In the genomic region with DNA sequence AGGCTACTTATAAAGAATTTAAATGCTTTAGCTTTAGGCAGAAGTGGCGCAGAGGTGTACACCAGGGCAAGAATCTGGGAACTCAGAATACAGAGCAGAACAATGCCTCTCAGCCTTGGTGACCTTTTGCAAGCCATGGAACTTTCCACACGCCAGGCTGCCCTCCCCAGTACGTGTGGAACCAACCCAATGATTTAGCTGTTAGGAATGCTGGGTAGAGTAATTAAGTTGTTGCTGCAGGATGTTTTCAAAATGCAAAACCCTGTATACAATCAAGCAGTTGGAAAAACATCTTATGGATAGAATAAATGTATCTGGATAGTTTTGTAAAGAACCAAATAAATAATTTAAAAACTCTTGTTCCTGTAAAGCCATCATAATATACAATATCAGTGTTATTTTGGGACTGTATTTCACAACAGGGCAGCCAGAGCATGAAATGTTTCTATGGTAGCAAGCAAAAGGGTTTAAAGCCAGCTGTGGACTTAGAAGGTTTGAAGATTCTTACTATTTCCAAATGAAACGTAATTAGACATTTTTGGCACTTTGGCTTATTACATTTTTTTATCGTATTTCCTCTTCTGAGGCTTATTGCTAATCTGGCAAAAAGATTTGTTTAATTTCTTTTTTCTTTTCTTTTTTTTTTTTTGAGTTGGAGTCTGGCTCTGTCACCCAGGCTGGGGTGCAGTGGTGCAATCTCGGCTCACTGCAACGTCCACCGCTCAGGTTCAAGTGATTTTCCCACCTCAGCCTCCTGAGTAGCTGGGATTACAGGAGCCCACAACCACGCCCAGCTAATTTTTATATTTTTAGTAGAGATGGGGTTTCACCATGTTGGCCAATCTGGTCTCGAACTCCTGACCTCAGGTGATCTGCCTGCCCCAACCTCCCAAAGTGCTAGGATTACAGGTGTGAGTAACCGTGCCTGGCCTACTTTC, we compare ENCODE assay signal across 10 cellular contexts. TPM values are rescaled to one million over a fixed set of nuclear protein-coding genes. Genes with fewer than 3 reads are reported as not detected.
DNase-seq lines count a peak whose midpoint lies in the region; ATAC-seq, FAIRE-seq and TF ChIP-seq lines count a peak whose summit lies in the region.
"Had no signal": no experiment of that assay in that cellular context is flagged by ENCODE, and none has a peak within 500 bp of the region (broad histone marks: within the 10 kb centered on the region; RNA-seq: fewer than 3 reads in every experiment).

No MANE protein-coding gene starts in this region.

- H3K9me3 ChIP-seq in A549 (no peaks in the 10 kb centered on the region), Panc1 (ENCODE audit: control insufficient read depth, insufficient read depth, low read depth, low read length) (no peaks in the 10 kb centered on the region), muscle layer of duodenum (ENCODE audit: control insufficient read depth in 1 of 2, low read length in 2 of 2) (no peaks in the 10 kb centered on the region)

- TF ChIP-seq CTCF in A549 (IDR thresholded peaks at IDR 0.05) (no peak), Panc1 (IDR thresholded peaks at IDR 0.05) (no peak), fibroblast of mammary gland (conservative IDR thresholded peaks at IDR 0.05; ENCODE audit: control insufficient read depth, insufficient read depth, low read depth, low read length) (no peak), GM20000 (IDR thresholded peaks at IDR 0.05; ENCODE audit: extremely low read depth, missing control alignments) (no peak)

- CTCF ChIA-PET in A549 (lab: Yijun Ruan, JAX) (interaction anchor here (0.5 to 0.6 kb wide), 3 partner anchors 9 to 17 kb away, joined by 3 to 5 read pairs (median 3); no protein-coding TSS in a partner anchor), Panc1 (lab: Charles Lee) (no interaction called here)

- no peaks in the 10 kb centered on the region for H3K27me3 Mint-ChIP-seq in stimulated activated memory B cell treated with anti-CD40 and anti-IgM and Interleukin-4, amounts not matched to agents 10 μg/mL and 1 μg/mL and 100 μg/mL, for 72 hours

- no peaks in the 10 kb centered on the region for H3K9me3 Mint-ChIP-seq in stimulated activated memory B cell treated with anti-CD40 and anti-IgM and Interleukin-4, amounts not matched to agents 10 μg/mL and 1 μg/mL and 100 μg/mL, for 72 hours
- H3K9me3 Mint-ChIP-seq: activated naive CD8-positive, alpha-beta T cell treated with anti-CD3 and anti-CD28 coated beads, Interleukin-2, amount 50 U/mL, for 24 hours had no signal

- DNase-seq in A549 (ENCODE audit: low read depth in 1 of 2, low spot score in 1 of 2) (peak; percentile 64 to 82), Panc1 (ENCODE audit: low read depth, low spot score) (peak; percentile 17), fibroblast of mammary gland (ENCODE audit: low read depth) (peak; percentile 63), GM20000 (ENCODE audit: low spot score) (no peak)
- no peak for DNase-seq in activated CD4-positive, alpha-beta T cell treated with anti-CD3 and anti-CD28 coated beads for 48 hours
- DNase-seq: activated naive CD8-positive, alpha-beta T cell treated with anti-CD3 and anti-CD28 coated beads, Interleukin-2, amount 50 U/mL, for 24 hours; stimulated activated CD4-positive, alpha-beta T cell treated with anti-CD3 and anti-CD28 coated beads, Interleukin-2, amount 100 ng/mL, for 48 hours had no signal

- no peak for TF ChIP-seq RAD21 in A549 (conservative IDR thresholded peaks at IDR 0.05 in 1 of 2, IDR thresholded peaks at IDR 0.05 in 1 of 2)

- intact Hi-C loops in Panc1 (cut with micrococcal nuclease; ENCODE audit: unreplicated experiment), result no loop called here

- peak; percentile 93 to 96 for ATAC-seq in A549
- ATAC-seq in Panc1, result peak; percentile 98
- ATAC-seq in GM18505 (IDR thresholded peaks at IDR 0.05; ENCODE audit: unreplicated experiment), result no peak
- no peak for ATAC-seq in stimulated activated memory B cell treated with anti-CD40 and anti-IgM and Interleukin-4, amounts not matched to agents 10 μg/mL and 1 μg/mL and 100 μg/mL, for 72 hours
- ATAC-seq: activated naive CD8-positive, alpha-beta T cell treated with anti-CD3 and anti-CD28 coated beads, Interleukin-2, amount 50 U/mL, for 24 hours had no signal

- no peak overlapping the region for H3K4me3 Mint-ChIP-seq in stimulated activated memory B cell treated with anti-CD40 and anti-IgM and Interleukin-4, amounts not matched to agents 10 μg/mL and 1 μg/mL and 100 μg/mL, for 72 hours
- H3K4me3 Mint-ChIP-seq: activated naive CD8-positive, alpha-beta T cell treated with anti-CD3 and anti-CD28 coated beads, Interleukin-2, amount 50 U/mL, for 24 hours had no signal

- WGBS in A549 (ENCODE audit: missing lambda C conversion rate), result 64% methylated on average over 11 of the region's 11 CpGs

- peak; percentile 7 for FAIRE-seq in A549 (lab: Jason Lieb, UNC)

- H3K4me1 ChIP-seq in A549 (peaks cover 34% of the 10 kb centered on the region), Panc1 (ENCODE audit: control insufficient read depth, insufficient read depth, low read length) (peaks cover 9% of the 10 kb centered on the region), muscle layer of duodenum (ENCODE audit: control insufficient read depth in 1 of 2, insufficient read depth in 2 of 2, low read length in 2 of 2) (peaks cover 7 to 42% of the 10 kb centered on the region in 2 donors)

- no TSS peak for BruUV-seq in Panc1 (replicated peaks; lab: Mats Ljungman, UMichigan)

- H3K36me3 ChIP-seq in Panc1 (ENCODE audit: control insufficient read depth, insufficient read depth, low read length), result no peaks in the 10 kb centered on the region
- no peaks in the 10 kb centered on the region for H3K36me3 ChIP-seq in muscle layer of duodenum (ENCODE audit: control insufficient read depth in 1 of 2, insufficient read depth in 2 of 2, low read length in 2 of 2)

- H3K27ac ChIP-seq in A549 (peak overlapping the region; percentile 68 to 85), Panc1 (ENCODE audit: low read length) (peak overlapping the region; percentile 72; the same call in 1 of the 2 replicates), muscle layer of duodenum (ENCODE audit: low read length) (peak overlapping the region; percentile 15)

- TF ChIP-seq EP300 in A549 (IDR thresholded peaks at IDR 0.05), result no peak

- TF ChIP-seq POLR2A in A549 (IDR thresholded peaks at IDR 0.05; ENCODE audit: low read length) (no peak), GM18505 (IDR thresholded peaks at IDR 0.05; ENCODE audit: borderline replicate concordance, extremely low read depth, insufficient read depth, insufficient read length) (no peak)

- H3K4me3 ChIP-seq in A549 (no peak overlapping the region), Panc1 (ENCODE audit: low read depth in 2 of 2, low read length in 2 of 2) (no peak overlapping the region), fibroblast of mammary gland (ENCODE audit: control insufficient read depth, low read depth, low read length) (no peak overlapping the region), muscle layer of duodenum (ENCODE audit: low read depth in 1 of 2, low read length in 2 of 2) (no peak overlapping the region)

- H3K27ac Mint-ChIP-seq in stimulated activated memory B cell treated with anti-CD40 and anti-IgM and Interleukin-4, amounts not matched to agents 10 μg/mL and 1 μg/mL and 100 μg/mL, for 72 hours, result no peak overlapping the region
- H3K27ac Mint-ChIP-seq: activated naive CD8-positive, alpha-beta T cell treated with anti-CD3 and anti-CD28 coated beads, Interleukin-2, amount 50 U/mL, for 24 hours had no signal

- POLR2A ChIA-PET in A549 (lab: Yijun Ruan, JAX) (interaction anchor here (0.6 to 2.4 kb wide), 4 partner anchors 14 to 67 kb away, joined by 3 to 20 read pairs (median 4); partner anchors contain the start of gene HSPA2), Panc1 (lab: Charles Lee) (interaction anchor here (0.7 kb wide), 1 partner anchor 28 kb away, joined by 3 read pairs; no protein-coding TSS in a partner anchor)

- no peaks in the 10 kb centered on the region for H3K36me3 Mint-ChIP-seq in stimulated activated memory B cell treated with anti-CD40 and anti-IgM and Interleukin-4, amounts not matched to agents 10 μg/mL and 1 μg/mL and 100 μg/mL, for 72 hours

- H3K4me1 Mint-ChIP-seq in stimulated activated memory B cell treated with anti-CD40 and anti-IgM and Interleukin-4, amounts not matched to agents 10 μg/mL and 1 μg/mL and 100 μg/mL, for 72 hours, result no peaks in the 10 kb centered on the region
- H3K4me1 Mint-ChIP-seq: activated naive CD8-positive, alpha-beta T cell treated with anti-CD3 and anti-CD28 coated beads, Interleukin-2, amount 50 U/mL, for 24 hours had no signal

- peak overlapping the region; percentile 62 for H3K4me2 ChIP-seq in A549

- in situ Hi-C loops in Panc1 (cut with HindIII; ENCODE audit: low pct_unique_long_range_greater_than_20kb, low sequenced_read_pairs), result no loop called here

- no peaks in the 10 kb centered on the region for H3K27me3 ChIP-seq in Panc1 (ENCODE audit: control insufficient read depth, insufficient read depth, low read length)
- no peaks in the 10 kb centered on the region for H3K27me3 ChIP-seq in muscle layer of duodenum (ENCODE audit: low read depth, low read length)

TF ChIP-seq in A549, 52 proteins besides CTCF, POLR2A, EP300 and RAD21 (continues in another document):
- peak in 1 of 2 experiments; percentile 24; a peak in 1 of 5 replicates for TF ChIP-seq JUN (IDR thresholded peaks at IDR 0.05)
- TF ChIP-seq CEBPB (IDR thresholded peaks at IDR 0.05), result peak; percentile 71 to 80; a peak in 3 of 4 replicates
- no peak for TF ChIP-seq MAZ (IDR thresholded peaks at IDR 0.05; ENCODE audit: borderline replicate concordance, low read depth, low read length)
- no peak for TF ChIP-seq MAFK (IDR thresholded peaks at IDR 0.05; ENCODE audit: partially characterized antibody)
- no peak for TF ChIP-seq RFX5 (IDR thresholded peaks at IDR 0.05)
- TF ChIP-seq, protein P1, sequence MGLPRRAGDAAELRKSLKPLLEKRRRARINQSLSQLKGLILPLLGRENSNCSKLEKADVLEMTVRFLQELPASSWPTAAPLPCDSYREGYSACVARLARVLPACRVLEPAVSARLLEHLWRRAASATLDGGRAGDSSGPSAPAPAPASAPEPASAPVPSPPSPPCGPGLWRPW (IDR thresholded peaks at IDR 0.05), result no peak

RNA-seq across cellular contexts. Expression of gene PPP1R36, which starts 19.6 kb away (rescaled TPM):
- 0.26 and 0.47 TPM in 2 replicates for polyA plus RNA-seq in A549 (2011; rRNA removed)
- polyA plus RNA-seq in A549 (2012; cell fraction: cytosol; rRNA removed), result 0.05 TPM in 1 of 2 replicates, not detected in the other
- polyA plus RNA-seq in A549 (2012; cell fraction: nucleus; rRNA removed), result 0.06 TPM in 1 of 2 replicates, not detected in the other
- polyA plus RNA-seq in A549 (2017; fragmentation: RNase III; extraction: RNeasy Plus Mini Kit Qiagen cat#74134 plus additional on column Dnase treatment), result 0.08 to 0.48 TPM (median 0.21 TPM) in 3 replicates
- 1.2 TPM in 1 of 2 replicates, not detected in the other for polyA minus RNA-seq in A549 (2011; rRNA and poly(A)+ RNA removed)
- 0.69 TPM for total RNA-seq in Panc1 (2021; ENCODE audit: unreplicated experiment)
- polyA plus RNA-seq in Panc1 (2012; ENCODE audit: insufficient read length), result 1.5 TPM

RNA-seq across cellular contexts. Expression of gene HSPA2, which starts 28.8 kb away (rescaled TPM):
- polyA plus RNA-seq in A549 (2011; rRNA removed) (50.0 and 59.9 TPM in 2 replicates), A549 (2017; fragmentation: RNase III; extraction: RNeasy Plus Mini Kit Qiagen cat#74134 plus additional on column Dnase treatment) (144 to 171 TPM (median 156 TPM) in 3 replicates)
- 82.2 and 102 TPM in 2 replicates for polyA plus RNA-seq in A549 (2012; cell fraction: cytosol; rRNA removed)
- 122 and 164 TPM in 2 replicates for polyA plus RNA-seq in A549 (2012; cell fraction: nucleus; rRNA removed)
- 65.0 and 77.8 TPM in 2 replicates for polyA minus RNA-seq in A549 (2011; rRNA and poly(A)+ RNA removed)
- total RNA-seq in Panc1 (2021; ENCODE audit: unreplicated experiment), result 7.7 TPM
- polyA plus RNA-seq in Panc1 (2012; ENCODE audit: insufficient read length), result 25.5 TPM

Comparison
In these comparisons a context has a peak if more than half of its experiments do, and no peak if none do; other contexts are left out.
1. ATAC-seq: peak in A549 (2 of 2) and Panc1 (single experiment); none in GM18505 (single experiment) and stimulated activated memory B cell treated with anti-CD40 and anti-IgM and Interleukin-4, amounts not matched to agents 10 μg/mL and 1 μg/mL and 100 μg/mL, for 72 hours (single experiment).
2. DNase-seq: peak in A549 (2 of 2), Panc1 (single experiment) and fibroblast of mammary gland (single experiment); none in GM20000 (single experiment) and activated CD4-positive, alpha-beta T cell treated with anti-CD3 and anti-CD28 coated beads for 48 hours (single experiment).
3. H3K27ac ChIP-seq: peak in every context shown above with its lines; median percentile 76 in A549; 72 in Panc1; 15 in muscle layer of duodenum.